In genomic region chr4:161992317-161992716, GRCh38 we compare ENCODE assay signal across 25 cellular contexts.
"Had no signal": no experiment of that assay in that cellular context is flagged by ENCODE, and none has a peak within 500 bp of the region (broad histone marks: within the 10 kb centered on the region; RNA-seq: fewer than 3 reads in every experiment).

No MANE protein-coding gene starts in this region.

- H3K27me3 ChIP-seq: colonic mucosa, esophagus squamous epithelium, sigmoid colon, testis, tibial artery had no signal

- H3K4me1 ChIP-seq: colonic mucosa, esophagus squamous epithelium, left ventricle myocardium inferior, lower lobe of right lung, psoas muscle, sigmoid colon, testis, tibial artery had no signal

- FAIRE-seq: endothelial cell of umbilical vein had no signal

- ATAC-seq: left colon; lower lobe of right lung; mucosa of descending colon; natural killer cell treated with Interleukin-12 subunit alpha and Interleukin-12 subunit beta and Interleukin-15 and Interleukin-18, amount 100 ng/mL, for 72 hours; psoas muscle; right cardiac atrium; stimulated activated memory B cell treated with anti-CD40 and anti-IgM and Interleukin-4, amounts not matched to agents 10 μg/mL and 1 μg/mL and 100 μg/mL, for 72 hours; stimulated activated naive CD8-positive, alpha-beta T cell treated with anti-CD3 and anti-CD28 coated beads, Interleukin-15, Interleukin-2, amounts not matched to agents 100 U/mL and 50 U/mL, for 24 hours had no signal

- H3K36me3 ChIP-seq: colonic mucosa, esophagus squamous epithelium, left ventricle myocardium inferior, lower lobe of right lung, sigmoid colon, tibial artery had no signal

- H3K4me3 ChIP-seq: colonic mucosa, esophagus squamous epithelium, left ventricle myocardium inferior, lower lobe of right lung, mucosa of descending colon, psoas muscle, sigmoid colon, testis, tibial artery had no signal

- H3K9me3 ChIP-seq: colonic mucosa, esophagus squamous epithelium, left ventricle myocardium inferior, lower lobe of right lung, mucosa of descending colon, psoas muscle, sigmoid colon, testis, tibial artery had no signal

- H3K27ac ChIP-seq: colonic mucosa, esophagus squamous epithelium, left ventricle myocardium inferior, lower lobe of right lung, psoas muscle, sigmoid colon, testis, tibial artery had no signal

- DNase-seq: colonic mucosa; effector CD8-positive, alpha-beta T cell; esophagus squamous epithelium; foreskin melanocyte; hypothalamus; immature natural killer cell; islet precursor cell; kidney glomerular epithelial cell; left colon; left ventricle myocardium inferior; lower lobe of right lung; mucosa of descending colon; naive B cell; posterior cingulate gyrus; psoas muscle; right cardiac atrium; sigmoid colon; stimulated activated CD4-positive, alpha-beta T cell treated with anti-CD3 and anti-CD28 coated beads, Interleukin-4, amount 100 ng/mL, for 4 hours; stimulated activated naive CD8-positive, alpha-beta T cell treated with anti-CD3 and anti-CD28 coated beads, Interleukin-15, Interleukin-2, amounts not matched to agents 100 U/mL and 50 U/mL, for 24 hours; substantia nigra; testis; tibial artery had no signal
